22 cellular contexts compared by ENCODE assay signal in the genomic region with DNA sequence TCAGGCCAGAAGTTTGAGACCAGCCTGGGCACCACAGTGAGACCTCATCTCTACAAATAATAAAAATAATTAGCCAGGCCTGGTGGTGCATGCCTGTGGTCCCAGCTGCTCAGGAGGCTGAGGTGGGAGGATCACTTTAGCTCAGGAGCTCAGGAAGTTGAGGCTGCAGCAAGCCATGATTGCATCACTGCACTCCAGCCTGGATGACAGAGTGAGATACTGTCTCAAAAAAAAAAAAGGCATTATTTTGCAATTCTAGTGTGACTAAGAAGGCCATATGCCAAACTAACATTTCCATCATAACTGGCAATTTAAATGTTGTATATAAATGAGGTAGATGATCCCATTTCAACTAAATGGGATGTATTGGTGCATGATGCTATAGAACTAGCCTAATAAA.
DNase-seq lines count a peak whose midpoint lies in the region; ATAC-seq, FAIRE-seq and TF ChIP-seq lines count a peak whose summit lies in the region.
"Had no signal": no experiment of that assay in that cellular context is flagged by ENCODE, and none has a peak within 500 bp of the region (broad histone marks: within the 10 kb centered on the region; RNA-seq: fewer than 3 reads in every experiment).

No MANE protein-coding gene starts in this region.

- H3K4me1 Mint-ChIP-seq in astrocyte (ENCODE audit: low read depth, unreplicated experiment) = peaks cover 15% of the 10 kb centered on the region
- no peaks in the 10 kb centered on the region for H3K4me1 Mint-ChIP-seq in naive thymus-derived CD4-positive, alpha-beta T cell
- H3K4me1 Mint-ChIP-seq: activated CD4-positive, alpha-beta T cell treated with anti-CD3 and anti-CD28 coated beads for 36 hours; CD4-positive, alpha-beta memory T cell had no signal

- H3K4me2 ChIP-seq in astrocyte (ENCODE audit: low read length) = no peak overlapping the region
- H3K4me2 ChIP-seq: PC-9 had no signal

- no peak overlapping the region for H2AFZ ChIP-seq in astrocyte (ENCODE audit: low read depth, low read length)
- H2AFZ ChIP-seq: PC-9 had no signal

- no peaks in the 10 kb centered on the region for H3K27me3 Mint-ChIP-seq in astrocyte (ENCODE audit: low read depth, unreplicated experiment)
- peaks cover 0 to 9% (median 4%) of the 10 kb centered on the region in 5 donors for H3K27me3 Mint-ChIP-seq in naive thymus-derived CD4-positive, alpha-beta T cell
- H3K27me3 Mint-ChIP-seq: activated CD4-positive, alpha-beta T cell treated with anti-CD3 and anti-CD28 coated beads for 36 hours had no signal

- H3K36me3 ChIP-seq in MG63 (no peaks in the 10 kb centered on the region), astrocyte (ENCODE audit: insufficient read depth, low read length) (no peaks in the 10 kb centered on the region)
- H3K36me3 ChIP-seq in naive thymus-derived CD4-positive, alpha-beta T cell (ENCODE audit: control insufficient read depth in 2 of 3, insufficient read depth in 3 of 3, low read length in 3 of 3) = no peaks in the 10 kb centered on the region
- H3K36me3 ChIP-seq: HAP-1 had no signal

- H3K27me3 ChIP-seq in MG63 (no peaks in the 10 kb centered on the region), astrocyte (ENCODE audit: insufficient read depth, low read length) (no peaks in the 10 kb centered on the region)
- no peaks in the 10 kb centered on the region for H3K27me3 ChIP-seq in naive thymus-derived CD4-positive, alpha-beta T cell (ENCODE audit: control insufficient read depth in 2 of 2, insufficient read depth in 2 of 2, low read length in 2 of 2)
- H3K27me3 ChIP-seq: body of pancreas had no signal

- TF ChIP-seq POLR2A in GM18505 (IDR thresholded peaks at IDR 0.05; ENCODE audit: borderline replicate concordance, extremely low read depth, insufficient read depth, insufficient read length) = no peak

- intact Hi-C loops in naive thymus-derived CD4-positive, alpha-beta T cell (cut with micrococcal nuclease) = no loop called here

- POLR2A ChIA-PET in naive thymus-derived CD4-positive, alpha-beta T cell (lab: Charles Lee) = no interaction called here

- no peak for FAIRE-seq in astrocyte (lab: Jason Lieb, UNC)

- no peaks in the 10 kb centered on the region for H3K9me3 ChIP-seq in MG63
- H3K9me3 ChIP-seq in astrocyte (ENCODE audit: insufficient read depth, low read depth, low read length) = no peaks in the 10 kb centered on the region
- no peaks in the 10 kb centered on the region for H3K9me3 ChIP-seq in naive thymus-derived CD4-positive, alpha-beta T cell (ENCODE audit: control insufficient read depth in 2 of 3, low read length in 3 of 3)
- H3K9me3 ChIP-seq: body of pancreas, HAP-1 had no signal

- peak; percentile 77 for DNase-seq in AG10803 (ENCODE audit: low read depth)
- peak; percentile 58 for DNase-seq in MG63
- peak; percentile 45 for DNase-seq in astrocyte (ENCODE audit: low read depth)
- peak; percentile 40 for DNase-seq in fibroblast of villous mesenchyme (ENCODE audit: low read depth)
- DNase-seq in NCI-H2081 treated with DMSO at 0.1 percent for 48 hours (lab: John Stamatoyannopoulos, UW) = no peak
- DNase-seq in activated naive CD4-positive, alpha-beta T cell treated with anti-CD3 and anti-CD28 coated beads, Interleukin-2, amount 50 U/mL, for 16 hours = no peak
- DNase-seq in naive thymus-derived CD4-positive, alpha-beta T cell = no peak
- DNase-seq: ACHN; activated CD4-positive, alpha-beta T cell treated with anti-CD3 and anti-CD28 coated beads for 36 hours; activated gamma-delta T cell treated with Interleukin-2 at 50 U/mL for 16 hours; CD4-positive, alpha-beta memory T cell; erythroblast; left cardiac atrium; midbrain; NCI-H1930; PC-9; stimulated activated CD4-positive, alpha-beta T cell treated with anti-CD3 and anti-CD28 coated beads, Interleukin-15, amount 100 ng/mL, for 24 hours; stimulated activated naive CD4-positive, alpha-beta T cell treated with Interleukin-2 at 50 U/mL for 16 hours; T1000 had no signal

- no peak overlapping the region for H3K27ac ChIP-seq in astrocyte (ENCODE audit: low read depth, low read length)
- no peak overlapping the region for H3K27ac ChIP-seq in naive thymus-derived CD4-positive, alpha-beta T cell (ENCODE audit: low read depth, low read length)
- H3K27ac ChIP-seq: body of pancreas, PC-9 had no signal

- H3K4me1 ChIP-seq in astrocyte (ENCODE audit: insufficient read depth, low read length) = peaks cover 23% of the 10 kb centered on the region
- no peaks in the 10 kb centered on the region for H3K4me1 ChIP-seq in naive thymus-derived CD4-positive, alpha-beta T cell (ENCODE audit: control insufficient read depth in 2 of 2, insufficient read depth in 2 of 2, low read length in 2 of 2)
- H3K4me1 ChIP-seq: body of pancreas had no signal

- no peak overlapping the region for H3K9ac ChIP-seq in astrocyte (ENCODE audit: low read length)

- no peak overlapping the region for H3K27ac Mint-ChIP-seq in astrocyte (ENCODE audit: unreplicated experiment)
- H3K27ac Mint-ChIP-seq in naive thymus-derived CD4-positive, alpha-beta T cell = no peak overlapping the region
- H3K27ac Mint-ChIP-seq: activated CD4-positive, alpha-beta T cell treated with anti-CD3 and anti-CD28 coated beads for 36 hours; CD4-positive, alpha-beta memory T cell had no signal

- H3K36me3 Mint-ChIP-seq in astrocyte (ENCODE audit: low read depth, unreplicated experiment) = peaks cover 3% of the 10 kb centered on the region
- H3K36me3 Mint-ChIP-seq in naive thymus-derived CD4-positive, alpha-beta T cell = no peaks in the 10 kb centered on the region
- H3K36me3 Mint-ChIP-seq: CD4-positive, alpha-beta memory T cell had no signal

- no peak for ATAC-seq in GM18505 (IDR thresholded peaks at IDR 0.05; ENCODE audit: unreplicated experiment)
- no peak for ATAC-seq in naive thymus-derived CD4-positive, alpha-beta T cell
- ATAC-seq: activated CD4-positive, alpha-beta T cell treated with anti-CD3 and anti-CD28 coated beads for 36 hours; body of pancreas; left cardiac atrium had no signal

- TF ChIP-seq CTCF in AG10803 (conservative IDR thresholded peaks at IDR 0.05; ENCODE audit: low read length) (no peak), astrocyte (IDR thresholded peaks at IDR 0.05; ENCODE audit: insufficient read depth, low read depth, low read length) (no peak), fibroblast of villous mesenchyme (IDR thresholded peaks at IDR 0.05; ENCODE audit: insufficient read depth, low read depth, low read length) (no peak)

- H3K4me3 Mint-ChIP-seq in astrocyte (ENCODE audit: unreplicated experiment) = no peak overlapping the region
- H3K4me3 Mint-ChIP-seq in naive thymus-derived CD4-positive, alpha-beta T cell = no peak overlapping the region
- H3K4me3 Mint-ChIP-seq: activated CD4-positive, alpha-beta T cell treated with anti-CD3 and anti-CD28 coated beads for 36 hours; CD4-positive, alpha-beta memory T cell had no signal

- H4K20me1 ChIP-seq in astrocyte (ENCODE audit: insufficient read depth, low read length) = no peaks in the 10 kb centered on the region

- H3K4me3 ChIP-seq in AG10803 (ENCODE audit: low read length) (no peak overlapping the region), MG63 (no peak overlapping the region), astrocyte (ENCODE audit: insufficient read depth, low read depth, low read length) (no peak overlapping the region), fibroblast of villous mesenchyme (ENCODE audit: low read depth, low read length) (no peak overlapping the region)
- H3K4me3 ChIP-seq in naive thymus-derived CD4-positive, alpha-beta T cell (ENCODE audit: low read length) = no peak overlapping the region
- H3K4me3 ChIP-seq: body of pancreas, HAP-1, PC-9 had no signal

- CTCF ChIA-PET in naive thymus-derived CD4-positive, alpha-beta T cell (lab: Charles Lee) = no interaction called here

- no peaks in the 10 kb centered on the region for H3K79me2 ChIP-seq in astrocyte (ENCODE audit: insufficient read depth, low read length)

- no peaks in the 10 kb centered on the region for H3K9me3 Mint-ChIP-seq in astrocyte (ENCODE audit: unreplicated experiment)
- H3K9me3 Mint-ChIP-seq in naive thymus-derived CD4-positive, alpha-beta T cell = no peaks in the 10 kb centered on the region

Comparison
In these comparisons a context has a peak if more than half of its experiments do, and no peak if none do; other contexts are left out.
1. DNase-seq: peak in AG10803 (single experiment), MG63 (single experiment), astrocyte (single experiment) and fibroblast of villous mesenchyme (single experiment); none in NCI-H2081 treated with DMSO at 0.1 percent for 48 hours (single experiment), activated naive CD4-positive, alpha-beta T cell treated with anti-CD3 and anti-CD28 coated beads, Interleukin-2, amount 50 U/mL, for 16 hours (single experiment) and naive thymus-derived CD4-positive, alpha-beta T cell (0 of 9).